In genomic region chr10:103636996-103637395, GRCh38 we compare ENCODE assay signal across 12 cellular contexts.
DNase-seq lines count a peak whose midpoint lies in the region; ATAC-seq and TF ChIP-seq lines count a peak whose summit lies in the region.
"Had no signal": no experiment of that assay in that cellular context is flagged by ENCODE, and none has a peak within 500 bp of the region (broad histone marks: within the 10 kb centered on the region; RNA-seq: fewer than 3 reads in every experiment).

No MANE protein-coding gene starts in this region.

- no peak overlapping the region for H3K4ac ChIP-seq in mesenchymal stem cell (ENCODE audit: low read depth in 1 of 2, low read length in 2 of 2)

- H3K27me3 Mint-ChIP-seq in chondrocyte (ENCODE audit: low read depth): no peaks in the 10 kb centered on the region
- H3K27me3 Mint-ChIP-seq in activated CD8-positive, alpha-beta memory T cell treated with anti-CD3 and anti-CD28 coated beads, Interleukin-2, amount 10 ng/mL, durations not matched to agents 7 days and 5 days: no peaks in the 10 kb centered on the region
- H3K27me3 Mint-ChIP-seq: activated CD4-positive, alpha-beta memory T cell treated with anti-CD3 and anti-CD28 coated beads, Interleukin-2, amount 10 ng/mL, durations not matched to agents 7 days and 5 days had no signal

- no peak for DNase-seq in chondrocyte (ENCODE audit: low spot score)
- no peak for DNase-seq in mesenchymal stem cell
- DNase-seq in suprapubic skin (ENCODE audit: low spot score in 2 of 2): no peak
- no peak for DNase-seq in stimulated activated CD4-positive, alpha-beta T cell treated with anti-CD3 and anti-CD28 coated beads, Interleukin-2, amount 100 ng/mL, for 48 hours
- DNase-seq in activated CD8-positive, alpha-beta memory T cell treated with anti-CD3 and anti-CD28 coated beads, Interleukin-2, amount 10 ng/mL, durations not matched to agents 7 days and 5 days: no peak
- no peak for DNase-seq in foreskin melanocyte
- DNase-seq in effector CD8-positive, alpha-beta T cell (lab: John Stamatoyannopoulos, UW): no peak
- DNase-seq: activated CD4-positive, alpha-beta memory T cell treated with anti-CD3 and anti-CD28 coated beads, Interleukin-2, amount 10 ng/mL, durations not matched to agents 7 days and 5 days; NCI-H1105 treated with DMSO at 0.1 percent for 48 hours; stimulated activated CD8-positive, alpha-beta memory T cell treated with anti-CD3 and anti-CD28 coated beads, Interleukin-4, amount 100 ng/mL, for 48 hours had no signal

- H2AFZ ChIP-seq in mesenchymal stem cell (ENCODE audit: low read depth, low read length): no peak overlapping the region

- no peak overlapping the region for H2BK15ac ChIP-seq in mesenchymal stem cell (ENCODE audit: low read depth, poor library complexity, severe bottlenecking)

- H3K27me3 ChIP-seq in HUES48 (ENCODE audit: control insufficient read depth, insufficient read depth, low read length) (no peaks in the 10 kb centered on the region), mesenchymal stem cell (ENCODE audit: control insufficient read depth in 1 of 2, insufficient read depth in 1 of 2, low read length in 2 of 2) (no peaks in the 10 kb centered on the region), suprapubic skin (no peaks in the 10 kb centered on the region)
- H3K27me3 ChIP-seq: neutrophil had no signal

- H4K8ac ChIP-seq in mesenchymal stem cell (ENCODE audit: low read length): no peak overlapping the region

- TF ChIP-seq EP300 in suprapubic skin (IDR thresholded peaks at IDR 0.05): no peak

- CTCF ChIA-PET in activated CD8-positive, alpha-beta memory T cell treated with anti-CD3 and anti-CD28 coated beads, Interleukin-2, amount 10 ng/mL, durations not matched to agents 7 days and 5 days (lab: Charles Lee): interaction anchor here (1.4 kb wide), 1 partner anchor 68 kb away, joined by 3 read pairs; no protein-coding TSS in a partner anchor

- H3K18ac ChIP-seq in mesenchymal stem cell (ENCODE audit: low read depth in 1 of 2, low read length in 2 of 2): no peak overlapping the region

- H3K27ac ChIP-seq in HUES48 (ENCODE audit: low read depth, low read length): peak overlapping the region; percentile 65
- no peak overlapping the region for H3K27ac ChIP-seq in mesenchymal stem cell (ENCODE audit: low read length, poor library complexity, severe bottlenecking)
- peak overlapping the region; percentile 43 for H3K27ac ChIP-seq in suprapubic skin
- H3K27ac ChIP-seq: neutrophil had no signal

- H3K36me3 ChIP-seq in HUES48 (ENCODE audit: control insufficient read depth, insufficient read depth, low read length): no peaks in the 10 kb centered on the region
- H3K36me3 ChIP-seq in mesenchymal stem cell (ENCODE audit: control insufficient read depth in 1 of 2, insufficient read depth in 2 of 2, low read depth in 1 of 2, low read length in 2 of 2): peaks cover 16 to 28% of the 10 kb centered on the region in 2 experiments
- H3K36me3 ChIP-seq in suprapubic skin: no peaks in the 10 kb centered on the region
- H3K36me3 ChIP-seq: neutrophil had no signal

- H2BK12ac ChIP-seq in mesenchymal stem cell (ENCODE audit: low read length in 2 of 2): no peak overlapping the region

- H2BK120ac ChIP-seq in mesenchymal stem cell (ENCODE audit: low read depth, low read length): no peak overlapping the region

- H3K4me3 ChIP-seq in HUES48 (ENCODE audit: low read depth, low read length) (no peak overlapping the region), mesenchymal stem cell (ENCODE audit: insufficient read depth in 1 of 2, low read depth in 1 of 2, low read length in 2 of 2) (peak overlapping the region in 1 of 2 experiments; percentile 27), suprapubic skin (no peak overlapping the region)

- no peak overlapping the region for H3K23ac ChIP-seq in mesenchymal stem cell (ENCODE audit: low read length in 2 of 2)

- peaks cover 7% of the 10 kb centered on the region for H3K79me1 ChIP-seq in mesenchymal stem cell (replicated peaks; ENCODE audit: low read length, poor library complexity, severe bottlenecking)

- H3K27ac Mint-ChIP-seq in chondrocyte (ENCODE audit: unreplicated experiment): peak overlapping the region; percentile 93
- no peak overlapping the region for H3K27ac Mint-ChIP-seq in activated CD8-positive, alpha-beta memory T cell treated with anti-CD3 and anti-CD28 coated beads, Interleukin-2, amount 10 ng/mL, durations not matched to agents 7 days and 5 days
- H3K27ac Mint-ChIP-seq: activated CD4-positive, alpha-beta memory T cell treated with anti-CD3 and anti-CD28 coated beads, Interleukin-2, amount 10 ng/mL, durations not matched to agents 7 days and 5 days had no signal

- H3K4me1 ChIP-seq in HUES48 (ENCODE audit: control insufficient read depth, insufficient read depth, low read length) (peaks cover 36% of the 10 kb centered on the region), mesenchymal stem cell (ENCODE audit: control insufficient read depth, insufficient read depth, low read depth, low read length) (peaks cover 5% of the 10 kb centered on the region), suprapubic skin (peaks cover 58% of the 10 kb centered on the region)

- H3K4me1 Mint-ChIP-seq in chondrocyte (ENCODE audit: low read depth): peaks cover 52% of the 10 kb centered on the region
- peaks cover 21% of the 10 kb centered on the region for H3K4me1 Mint-ChIP-seq in activated CD8-positive, alpha-beta memory T cell treated with anti-CD3 and anti-CD28 coated beads, Interleukin-2, amount 10 ng/mL, durations not matched to agents 7 days and 5 days

- no peak for TF ChIP-seq POLR2A in suprapubic skin (IDR thresholded peaks at IDR 0.05)

- no peak overlapping the region for H4K91ac ChIP-seq in mesenchymal stem cell (ENCODE audit: low read length)

- no peak overlapping the region for H3K4me3 Mint-ChIP-seq in chondrocyte (ENCODE audit: unreplicated experiment)
- H3K4me3 Mint-ChIP-seq in activated CD8-positive, alpha-beta memory T cell treated with anti-CD3 and anti-CD28 coated beads, Interleukin-2, amount 10 ng/mL, durations not matched to agents 7 days and 5 days: no peak overlapping the region
- H3K4me3 Mint-ChIP-seq: activated CD4-positive, alpha-beta memory T cell treated with anti-CD3 and anti-CD28 coated beads, Interleukin-2, amount 10 ng/mL, durations not matched to agents 7 days and 5 days had no signal

- H3K9me3 ChIP-seq in HUES48 (ENCODE audit: control insufficient read depth, insufficient read depth, low read length) (no peaks in the 10 kb centered on the region), mesenchymal stem cell (ENCODE audit: control insufficient read depth, low read length) (no peaks in the 10 kb centered on the region), suprapubic skin (no peaks in the 10 kb centered on the region)
- H3K9me3 ChIP-seq: neutrophil had no signal

- H2AK5ac ChIP-seq in mesenchymal stem cell (ENCODE audit: low read length, severe bottlenecking): no peak overlapping the region

- H3K9me3 Mint-ChIP-seq in chondrocyte (ENCODE audit: low read depth): no peaks in the 10 kb centered on the region
- H3K9me3 Mint-ChIP-seq in activated CD8-positive, alpha-beta memory T cell treated with anti-CD3 and anti-CD28 coated beads, Interleukin-2, amount 10 ng/mL, durations not matched to agents 7 days and 5 days (ENCODE audit: low read depth): no peaks in the 10 kb centered on the region
- H3K9me3 Mint-ChIP-seq: activated CD4-positive, alpha-beta memory T cell treated with anti-CD3 and anti-CD28 coated beads, Interleukin-2, amount 10 ng/mL, durations not matched to agents 7 days and 5 days had no signal

- H3K9ac ChIP-seq in HUES48 (ENCODE audit: low read depth, low read length) (no peak overlapping the region), mesenchymal stem cell (ENCODE audit: low read length) (peak overlapping the region; percentile 58)

- H3K36me3 Mint-ChIP-seq in chondrocyte (ENCODE audit: low read depth): peaks cover 4% of the 10 kb centered on the region
- H3K36me3 Mint-ChIP-seq in activated CD8-positive, alpha-beta memory T cell treated with anti-CD3 and anti-CD28 coated beads, Interleukin-2, amount 10 ng/mL, durations not matched to agents 7 days and 5 days: no peaks in the 10 kb centered on the region

- WGBS in mesenchymal stem cell: 95% methylated on average over 10 of the region's 10 CpGs
- 51% methylated on average over 9 of the region's 10 CpGs for WGBS in suprapubic skin

- no peak overlapping the region for H3K14ac ChIP-seq in mesenchymal stem cell (ENCODE audit: low read length in 2 of 2)

- H3K4me2 ChIP-seq in mesenchymal stem cell (ENCODE audit: low read length, poor library complexity, severe bottlenecking): no peak overlapping the region

- ATAC-seq in activated CD8-positive, alpha-beta memory T cell treated with anti-CD3 and anti-CD28 coated beads, Interleukin-2, amount 10 ng/mL, durations not matched to agents 7 days and 5 days: no peak

- TF ChIP-seq CTCF in chondrocyte (IDR thresholded peaks at IDR 0.05) (no peak), suprapubic skin (IDR thresholded peaks at IDR 0.05) (no peak)

- H2BK5ac ChIP-seq in mesenchymal stem cell (ENCODE audit: low read depth, low read length, poor library complexity, severe bottlenecking): no peak overlapping the region
